In the genomic region with DNA sequence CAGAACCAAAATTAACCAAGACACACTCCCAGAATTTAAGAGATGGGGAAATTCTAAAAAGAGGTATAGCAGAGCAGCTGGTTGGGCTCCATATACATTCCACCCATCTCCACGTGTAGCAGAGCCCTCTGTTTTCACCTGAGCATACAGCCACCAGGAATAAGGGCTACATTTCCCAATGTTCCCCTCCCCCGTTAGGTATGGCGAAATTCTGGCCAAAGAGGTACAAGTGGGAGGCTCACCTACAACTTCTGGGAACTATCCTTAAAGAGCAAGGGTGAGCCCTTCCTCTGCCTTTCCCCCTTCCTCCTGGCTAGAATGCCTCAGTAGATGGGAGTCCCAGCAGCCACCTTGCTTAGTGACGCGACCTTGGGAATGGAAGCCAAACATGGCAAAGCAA, we compare ENCODE assay signal across 1 cellular context.
TF ChIP-seq lines count a peak whose summit lies in the region.

No MANE protein-coding gene starts in this region.

TF ChIP-seq in IMR-90, 13 proteins besides CTCF, POLR2A, EP300 and RAD21:
- TF ChIP-seq RFX5 (IDR thresholded peaks at IDR 0.05; ENCODE audit: low read depth, low read length): no peak
- TF ChIP-seq CEBPB (IDR thresholded peaks at IDR 0.05; ENCODE audit: low read depth, low read length): 0 out of 2 replicates have a peak, but pooled peaks have one; percentile 29
- TF ChIP-seq BHLHE40 (IDR thresholded peaks at IDR 0.05; ENCODE audit: low read depth, low read length): no peak
